In the genomic region with DNA sequence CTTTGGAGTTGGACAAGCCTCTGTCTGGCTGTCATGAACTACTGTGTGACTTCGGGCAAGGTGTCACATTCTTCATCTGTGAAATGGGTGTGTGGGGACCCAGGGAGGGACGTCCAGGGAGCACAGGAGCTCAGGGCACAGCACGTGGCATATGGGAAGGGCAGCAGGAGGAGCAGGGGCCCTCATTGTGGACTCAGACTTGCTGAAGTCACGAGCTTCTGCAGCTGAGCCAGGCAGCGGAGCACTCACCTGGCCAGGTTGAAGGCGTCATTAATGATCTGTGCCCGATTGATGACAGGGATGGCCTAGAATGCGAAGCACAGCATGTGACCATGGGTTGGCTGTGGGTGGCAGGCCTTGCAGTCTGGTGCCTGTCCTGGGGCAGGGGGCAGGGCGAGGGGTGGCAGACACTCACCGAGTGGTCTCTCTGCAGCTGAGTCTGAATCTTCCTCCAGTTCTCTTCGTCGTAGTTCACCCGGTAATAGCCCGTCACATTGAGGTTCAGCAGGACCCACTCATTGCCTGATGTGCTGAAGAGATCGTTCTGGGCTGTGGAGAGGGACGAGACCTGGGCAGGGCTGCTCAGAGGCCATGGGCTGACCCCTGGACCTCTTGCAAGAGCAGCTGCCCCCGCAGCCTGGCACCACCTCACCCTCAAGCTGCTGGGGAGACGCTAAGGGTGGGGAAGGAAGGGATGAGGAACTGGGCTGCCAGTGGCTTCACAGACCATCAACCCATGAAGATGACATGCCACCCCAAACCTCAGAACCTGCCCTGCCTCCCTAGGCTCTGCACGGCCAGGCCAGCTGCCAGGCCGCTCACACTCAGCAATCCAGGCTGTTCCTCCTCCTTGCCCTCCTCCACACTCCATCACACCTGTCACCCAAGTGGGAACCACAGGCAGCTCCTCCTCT, we compare ENCODE assay signal across 1 cellular context.
TF ChIP-seq lines count a peak whose summit lies in the region.

No MANE protein-coding gene starts in this region.

TF ChIP-seq in H1, 55 proteins besides CTCF, POLR2A, EP300 and RAD21:
- TF ChIP-seq TAF7 (optimal IDR thresholded peaks at IDR 0.05; ENCODE audit: borderline replicate concordance, low read depth, low read length) (no peak), SIRT6 (IDR thresholded peaks at IDR 0.05; ENCODE audit: low read length) (no peak), RXRA (IDR thresholded peaks at IDR 0.05; ENCODE audit: insufficient read depth, low read depth, low read length) (no peak), CHD1 (IDR thresholded peaks at IDR 0.05; ENCODE audit: low read depth, low read length) (no peak), JUN (IDR thresholded peaks at IDR 0.05; ENCODE audit: low read depth, low read length) (no peak), BRCA1 (IDR thresholded peaks at IDR 0.05; ENCODE audit: low read depth, low read length) (no peak), GABPA (IDR thresholded peaks at IDR 0.05; ENCODE audit: borderline replicate concordance, insufficient read depth, low read length) (no peak), SAP30 (IDR thresholded peaks at IDR 0.05; ENCODE audit: insufficient read depth, insufficient replicate concordance, low read length) (no peak)
- TF ChIP-seq, protein P1, sequence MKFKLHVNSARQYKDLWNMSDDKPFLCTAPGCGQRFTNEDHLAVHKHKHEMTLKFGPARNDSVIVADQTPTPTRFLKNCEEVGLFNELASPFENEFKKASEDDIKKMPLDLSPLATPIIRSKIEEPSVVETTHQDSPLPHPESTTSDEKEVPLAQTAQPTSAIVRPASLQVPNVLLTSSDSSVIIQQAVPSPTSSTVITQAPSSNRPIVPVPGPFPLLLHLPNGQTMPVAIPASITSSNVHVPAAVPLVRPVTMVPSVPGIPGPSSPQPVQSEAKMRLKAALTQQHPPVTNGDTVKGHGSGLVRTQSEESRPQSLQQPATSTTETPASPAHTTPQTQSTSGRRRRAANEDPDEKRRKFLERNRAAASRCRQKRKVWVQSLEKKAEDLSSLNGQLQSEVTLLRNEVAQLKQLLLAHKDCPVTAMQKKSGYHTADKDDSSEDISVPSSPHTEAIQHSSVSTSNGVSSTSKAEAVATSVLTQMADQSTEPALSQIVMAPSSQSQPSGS (IDR thresholded peaks at IDR 0.05; ENCODE audit: low read length): no peak
- TF ChIP-seq, protein P2, sequence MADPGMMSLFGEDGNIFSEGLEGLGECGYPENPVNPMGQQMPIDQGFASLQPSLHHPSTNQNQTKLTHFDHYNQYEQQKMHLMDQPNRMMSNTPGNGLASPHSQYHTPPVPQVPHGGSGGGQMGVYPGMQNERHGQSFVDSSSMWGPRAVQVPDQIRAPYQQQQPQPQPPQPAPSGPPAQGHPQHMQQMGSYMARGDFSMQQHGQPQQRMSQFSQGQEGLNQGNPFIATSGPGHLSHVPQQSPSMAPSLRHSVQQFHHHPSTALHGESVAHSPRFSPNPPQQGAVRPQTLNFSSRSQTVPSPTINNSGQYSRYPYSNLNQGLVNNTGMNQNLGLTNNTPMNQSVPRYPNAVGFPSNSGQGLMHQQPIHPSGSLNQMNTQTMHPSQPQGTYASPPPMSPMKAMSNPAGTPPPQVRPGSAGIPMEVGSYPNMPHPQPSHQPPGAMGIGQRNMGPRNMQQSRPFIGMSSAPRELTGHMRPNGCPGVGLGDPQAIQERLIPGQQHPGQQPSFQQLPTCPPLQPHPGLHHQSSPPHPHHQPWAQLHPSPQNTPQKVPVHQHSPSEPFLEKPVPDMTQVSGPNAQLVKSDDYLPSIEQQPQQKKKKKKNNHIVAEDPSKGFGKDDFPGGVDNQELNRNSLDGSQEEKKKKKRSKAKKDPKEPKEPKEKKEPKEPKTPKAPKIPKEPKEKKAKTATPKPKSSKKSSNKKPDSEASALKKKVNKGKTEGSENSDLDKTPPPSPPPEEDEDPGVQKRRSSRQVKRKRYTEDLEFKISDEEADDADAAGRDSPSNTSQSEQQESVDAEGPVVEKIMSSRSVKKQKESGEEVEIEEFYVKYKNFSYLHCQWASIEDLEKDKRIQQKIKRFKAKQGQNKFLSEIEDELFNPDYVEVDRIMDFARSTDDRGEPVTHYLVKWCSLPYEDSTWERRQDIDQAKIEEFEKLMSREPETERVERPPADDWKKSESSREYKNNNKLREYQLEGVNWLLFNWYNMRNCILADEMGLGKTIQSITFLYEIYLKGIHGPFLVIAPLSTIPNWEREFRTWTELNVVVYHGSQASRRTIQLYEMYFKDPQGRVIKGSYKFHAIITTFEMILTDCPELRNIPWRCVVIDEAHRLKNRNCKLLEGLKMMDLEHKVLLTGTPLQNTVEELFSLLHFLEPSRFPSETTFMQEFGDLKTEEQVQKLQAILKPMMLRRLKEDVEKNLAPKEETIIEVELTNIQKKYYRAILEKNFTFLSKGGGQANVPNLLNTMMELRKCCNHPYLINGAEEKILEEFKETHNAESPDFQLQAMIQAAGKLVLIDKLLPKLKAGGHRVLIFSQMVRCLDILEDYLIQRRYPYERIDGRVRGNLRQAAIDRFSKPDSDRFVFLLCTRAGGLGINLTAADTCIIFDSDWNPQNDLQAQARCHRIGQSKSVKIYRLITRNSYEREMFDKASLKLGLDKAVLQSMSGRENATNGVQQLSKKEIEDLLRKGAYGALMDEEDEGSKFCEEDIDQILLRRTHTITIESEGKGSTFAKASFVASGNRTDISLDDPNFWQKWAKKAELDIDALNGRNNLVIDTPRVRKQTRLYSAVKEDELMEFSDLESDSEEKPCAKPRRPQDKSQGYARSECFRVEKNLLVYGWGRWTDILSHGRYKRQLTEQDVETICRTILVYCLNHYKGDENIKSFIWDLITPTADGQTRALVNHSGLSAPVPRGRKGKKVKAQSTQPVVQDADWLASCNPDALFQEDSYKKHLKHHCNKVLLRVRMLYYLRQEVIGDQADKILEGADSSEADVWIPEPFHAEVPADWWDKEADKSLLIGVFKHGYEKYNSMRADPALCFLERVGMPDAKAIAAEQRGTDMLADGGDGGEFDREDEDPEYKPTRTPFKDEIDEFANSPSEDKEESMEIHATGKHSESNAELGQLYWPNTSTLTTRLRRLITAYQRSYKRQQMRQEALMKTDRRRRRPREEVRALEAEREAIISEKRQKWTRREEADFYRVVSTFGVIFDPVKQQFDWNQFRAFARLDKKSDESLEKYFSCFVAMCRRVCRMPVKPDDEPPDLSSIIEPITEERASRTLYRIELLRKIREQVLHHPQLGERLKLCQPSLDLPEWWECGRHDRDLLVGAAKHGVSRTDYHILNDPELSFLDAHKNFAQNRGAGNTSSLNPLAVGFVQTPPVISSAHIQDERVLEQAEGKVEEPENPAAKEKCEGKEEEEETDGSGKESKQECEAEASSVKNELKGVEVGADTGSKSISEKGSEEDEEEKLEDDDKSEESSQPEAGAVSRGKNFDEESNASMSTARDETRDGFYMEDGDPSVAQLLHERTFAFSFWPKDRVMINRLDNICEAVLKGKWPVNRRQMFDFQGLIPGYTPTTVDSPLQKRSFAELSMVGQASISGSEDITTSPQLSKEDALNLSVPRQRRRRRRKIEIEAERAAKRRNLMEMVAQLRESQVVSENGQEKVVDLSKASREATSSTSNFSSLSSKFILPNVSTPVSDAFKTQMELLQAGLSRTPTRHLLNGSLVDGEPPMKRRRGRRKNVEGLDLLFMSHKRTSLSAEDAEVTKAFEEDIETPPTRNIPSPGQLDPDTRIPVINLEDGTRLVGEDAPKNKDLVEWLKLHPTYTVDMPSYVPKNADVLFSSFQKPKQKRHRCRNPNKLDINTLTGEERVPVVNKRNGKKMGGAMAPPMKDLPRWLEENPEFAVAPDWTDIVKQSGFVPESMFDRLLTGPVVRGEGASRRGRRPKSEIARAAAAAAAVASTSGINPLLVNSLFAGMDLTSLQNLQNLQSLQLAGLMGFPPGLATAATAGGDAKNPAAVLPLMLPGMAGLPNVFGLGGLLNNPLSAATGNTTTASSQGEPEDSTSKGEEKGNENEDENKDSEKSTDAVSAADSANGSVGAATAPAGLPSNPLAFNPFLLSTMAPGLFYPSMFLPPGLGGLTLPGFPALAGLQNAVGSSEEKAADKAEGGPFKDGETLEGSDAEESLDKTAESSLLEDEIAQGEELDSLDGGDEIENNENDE (IDR thresholded peaks at IDR 0.05; ENCODE audit: insufficient replicate concordance, low read length): no peak
